ENCODE assay signal across 1 cellular context in the genomic region with DNA sequence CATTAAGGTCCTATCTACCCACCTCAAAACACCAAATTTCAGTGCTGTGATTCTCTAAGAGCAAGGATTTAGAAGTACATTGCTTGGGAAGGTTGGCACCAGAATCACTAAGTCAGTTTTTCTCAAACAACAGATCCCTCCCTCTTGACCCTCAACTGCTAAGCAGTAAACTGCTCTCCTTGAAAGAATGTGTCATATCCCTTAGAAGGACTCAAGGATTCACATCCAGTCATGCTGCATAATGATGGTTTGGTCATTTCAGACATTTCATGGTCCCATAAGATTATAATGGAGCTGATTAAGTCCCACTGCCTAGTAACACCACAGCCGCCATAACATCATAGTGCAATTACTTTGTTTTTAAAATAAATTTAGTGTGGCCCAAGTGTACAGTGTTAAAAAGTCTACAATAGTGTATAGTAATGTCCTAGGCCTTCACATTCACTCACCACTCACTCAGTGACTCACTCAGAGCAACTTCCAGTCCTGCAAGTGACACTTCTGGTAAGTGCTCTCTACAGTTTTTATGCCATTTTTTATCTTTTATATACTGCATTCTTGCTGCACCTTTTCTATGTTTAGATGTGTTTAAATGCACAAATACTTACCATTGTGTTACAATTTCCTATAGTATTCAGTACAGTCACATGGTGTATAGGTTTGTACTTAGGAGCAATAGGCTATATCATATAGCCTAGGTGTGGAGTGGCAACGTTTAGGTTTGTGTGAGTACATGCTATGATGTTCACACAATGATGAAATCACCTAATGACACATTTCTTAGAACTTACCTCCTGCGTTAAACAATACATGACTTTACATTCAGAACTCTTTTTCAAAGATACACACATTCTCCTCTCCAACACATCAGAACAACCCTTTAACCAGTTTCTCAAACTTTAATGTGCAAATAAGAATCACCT.
A peak's percentile ranks its signal among the peaks of the same experiment; 100 is the strongest.
TF ChIP-seq lines count a peak whose summit lies in the region.

No MANE protein-coding gene starts in this region.

TF ChIP-seq in endothelial cell of umbilical vein, 7 proteins besides CTCF, POLR2A, EP300 and RAD21:
- TF ChIP-seq POLR2AphosphoS5 (IDR thresholded peaks at IDR 0.05; ENCODE audit: insufficient read depth, low read depth, low read length) (no peak), FOS (IDR thresholded peaks at IDR 0.05; ENCODE audit: borderline replicate concordance, insufficient read depth, low read length) (peak; percentile 35)
